ENCODE assay signal across 9 cellular contexts in the genomic region with DNA sequence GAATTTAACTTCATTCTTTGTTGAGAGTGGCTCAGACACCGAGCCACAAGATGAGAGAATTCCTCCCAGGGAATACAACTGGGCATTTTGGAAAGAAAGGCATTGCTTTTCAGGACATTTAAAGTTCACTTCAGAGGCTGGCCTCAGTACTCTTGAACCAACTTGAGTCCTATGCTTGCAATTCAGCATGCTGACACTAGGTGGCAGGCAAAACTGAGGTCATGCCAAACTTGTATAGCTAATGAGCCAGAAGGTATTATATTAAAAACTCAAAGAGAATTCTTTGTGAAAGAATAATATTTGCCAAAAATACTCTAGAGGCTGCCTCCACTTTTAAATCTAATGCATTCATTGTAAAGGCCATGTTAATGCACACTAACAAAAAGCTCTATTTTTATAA.
DNase-seq lines count a peak whose midpoint lies in the region; ATAC-seq, FAIRE-seq and TF ChIP-seq lines count a peak whose summit lies in the region.
"Had no signal": no experiment of that assay in that cellular context is flagged by ENCODE, and none has a peak within 500 bp of the region (broad histone marks: within the 10 kb centered on the region; RNA-seq: fewer than 3 reads in every experiment).

No MANE protein-coding gene starts in this region.

- H3K9me3 Mint-ChIP-seq in naive thymus-derived CD8-positive, alpha-beta T cell: peaks cover 5 to 28% (median 12%) of the 10 kb centered on the region in 9 donors

- TF ChIP-seq CTCF in D721Med (IDR thresholded peaks at IDR 0.05; ENCODE audit: insufficient read depth, missing control alignments): peak; percentile 24
- TF ChIP-seq CTCF in mucosa of descending colon (IDR thresholded peaks at IDR 0.05): no peak

- H3K27ac Mint-ChIP-seq in naive thymus-derived CD8-positive, alpha-beta T cell: no peak overlapping the region
- H3K27ac Mint-ChIP-seq: naive B cell had no signal

- H3K4me3 ChIP-seq in mucosa of descending colon: no peak overlapping the region

- no peak for FAIRE-seq in D721Med (lab: Jason Lieb, UNC)

- peaks cover 3% of the 10 kb centered on the region for H3K9me3 ChIP-seq in mucosa of descending colon

- peaks cover 0 to 8% (median 3%) of the 10 kb centered on the region in 3 donors for H3K36me3 Mint-ChIP-seq in naive thymus-derived CD8-positive, alpha-beta T cell

- DNase-seq in D721Med (ENCODE audit: insufficient read length, low spot score): no peak
- DNase-seq in activated T-cell treated with anti-CD3 and anti-CD28 coated beads, Interleukin-2, amount 50 U/mL, for 48 hours: peak; percentile 60 to 65
- peak in 2 of 3 donors; percentile 19 to 24 for DNase-seq in mucosa of descending colon
- DNase-seq in HPDE6-E6E7 (ENCODE audit: extremely low spot score): no peak
- no peak for DNase-seq in naive thymus-derived CD8-positive, alpha-beta T cell
- DNase-seq: naive B cell had no signal

- POLR2A ChIA-PET in naive thymus-derived CD8-positive, alpha-beta T cell (lab: Charles Lee): no interaction called here

- H3K36me3 ChIP-seq in mucosa of descending colon (ENCODE audit: low read depth): no peaks in the 10 kb centered on the region

- no peaks in the 10 kb centered on the region for H3K4me1 ChIP-seq in mucosa of descending colon (ENCODE audit: low read depth)

- H3K4me3 Mint-ChIP-seq in naive thymus-derived CD8-positive, alpha-beta T cell: no peak overlapping the region
- H3K4me3 Mint-ChIP-seq: naive B cell had no signal

- ATAC-seq in HG02885 (IDR thresholded peaks at IDR 0.05; ENCODE audit: poor library complexity, unreplicated experiment): peak; percentile 50
- ATAC-seq in mucosa of descending colon: no peak
- no peak for ATAC-seq in naive thymus-derived CD8-positive, alpha-beta T cell
- no peak for ATAC-seq in HG03342 (IDR thresholded peaks at IDR 0.05; ENCODE audit: unreplicated experiment)
- no peak for ATAC-seq in GM21576 (IDR thresholded peaks at IDR 0.05; ENCODE audit: unreplicated experiment)

- intact Hi-C loops in mucosa of descending colon (cut with DNase I, micrococcal nuclease): no loop called here

- H3K27me3 Mint-ChIP-seq in naive thymus-derived CD8-positive, alpha-beta T cell: peaks cover 2 to 6% (median 5%) of the 10 kb centered on the region in 5 donors

- no peaks in the 10 kb centered on the region for H3K4me1 Mint-ChIP-seq in naive thymus-derived CD8-positive, alpha-beta T cell
- H3K4me1 Mint-ChIP-seq: naive B cell had no signal

Comparison
In these comparisons a context has a peak if more than half of its experiments do, and no peak if none do; other contexts are left out.
1. DNase-seq: peak in activated T-cell treated with anti-CD3 and anti-CD28 coated beads, Interleukin-2, amount 50 U/mL, for 48 hours (2 of 2) and mucosa of descending colon (2 of 3); none in D721Med (single experiment), HPDE6-E6E7 (single experiment) and naive thymus-derived CD8-positive, alpha-beta T cell (0 of 10).